ENCODE assay signal across 9 cellular contexts in genomic region chr15:41284425-41285177, GRCh38. TPM values are rescaled to one million over a fixed set of nuclear protein-coding genes. Genes with fewer than 3 reads are reported as not detected.
DNase-seq lines count a peak whose midpoint lies in the region; ATAC-seq and TF ChIP-seq lines count a peak whose summit lies in the region.
"Had no signal": no experiment of that assay in that cellular context is flagged by ENCODE, and none has a peak within 500 bp of the region (broad histone marks: within the 10 kb centered on the region; RNA-seq: fewer than 3 reads in every experiment).

No MANE protein-coding gene starts in this region.

- H3K27me3 ChIP-seq in hepatocyte: no peaks in the 10 kb centered on the region
- no peaks in the 10 kb centered on the region for H3K27me3 ChIP-seq in gastrocnemius medialis

- peak overlapping the region; percentile 90 for H3K4me2 ChIP-seq in hepatocyte

- no peaks in the 10 kb centered on the region for H3K9me3 ChIP-seq in hepatocyte (ENCODE audit: low read depth)
- H3K9me3 ChIP-seq in gastrocnemius medialis: no peaks in the 10 kb centered on the region

- peak; percentile 40 to 45 for ATAC-seq in gastrocnemius medialis

- no peak for TF ChIP-seq POLR2A in gastrocnemius medialis (IDR thresholded peaks at IDR 0.05)

- under 1% methylated on average over 20 of the region's 20 CpGs for WGBS in hepatocyte (ENCODE audit: low lambda C conversion rate, missing lambda C conversion rate)

- H3K4me3 ChIP-seq in hepatocyte: peak overlapping the region; percentile 46
- peak overlapping the region; percentile 93 to 98 (median 96) for H3K4me3 ChIP-seq in gastrocnemius medialis

- no peaks in the 10 kb centered on the region for H3K9me2 ChIP-seq in hepatocyte (replicated peaks; ENCODE audit: insufficient read depth)

- no peaks in the 10 kb centered on the region for H4K20me1 ChIP-seq in hepatocyte (ENCODE audit: insufficient read depth, poor library complexity, severe bottlenecking)

- H3K36me3 ChIP-seq in hepatocyte (replicated peaks; ENCODE audit: insufficient read depth, low read depth) (no peaks in the 10 kb centered on the region), gastrocnemius medialis (peaks cover 8 to 46% of the 10 kb centered on the region in 2 donors)

- H3K27ac ChIP-seq in angular gyrus (ENCODE audit: low read depth, low read length) (peak overlapping the region; percentile 80), hepatocyte (peak overlapping the region; percentile 88), gastrocnemius medialis (peak overlapping the region; percentile 94 to 99 (median 96))

- H3K4me1 ChIP-seq in hepatocyte (ENCODE audit: insufficient read depth) (no peaks in the 10 kb centered on the region), gastrocnemius medialis (peaks cover 19 to 34% of the 10 kb centered on the region in 2 donors)

- in situ Hi-C loops in KBM-7 (cut with MboI; ENCODE audit: low pct_unique_long_range_greater_than_20kb, low sequenced_read_pairs) (no loop called here), gastrocnemius medialis (cut with MboI; ENCODE audit: low sequenced_read_pairs in 4 of 4) (no loop called here), GM13976 (cut with MboI; ENCODE audit: low sequenced_read_pairs, unreplicated experiment) (no loop called here)

- peak overlapping the region; percentile 39 for H2AFZ ChIP-seq in hepatocyte

- peaks cover 53% of the 10 kb centered on the region for H3K79me2 ChIP-seq in hepatocyte

- intact Hi-C loops in gastrocnemius medialis (cut with DNase I; ENCODE audit: low total_unique reads): loop anchor here (1.0 to 5.0 kb wide), 3 partner anchors 48 to 133 kb away; partner anchors contain the start of genes CHP1, NUSAP1, OIP5 and RTF1

- DNase-seq in EL (peak; percentile 24), KBM-7 (peak; percentile 29), hepatocyte (ENCODE audit: low spot score) (peak; percentile 43), gastrocnemius medialis (peak; percentile 22 to 32), GF-D8 (lab: John Stamatoyannopoulos, UW) (no peak), COLO668 (lab: John Stamatoyannopoulos, UW; ENCODE audit: unreplicated experiment) (no peak), GM13976 (ENCODE audit: low spot score) (no peak)

- no peak for TF ChIP-seq CTCF in hepatocyte (IDR thresholded peaks at IDR 0.05; ENCODE audit: poor library complexity)
- TF ChIP-seq CTCF in gastrocnemius medialis (IDR thresholded peaks at IDR 0.05 in 4 of 5, conservative IDR thresholded peaks at IDR 0.05 in 1 of 5): no peak
- TF ChIP-seq CTCF in GM13976 (IDR thresholded peaks at IDR 0.05; ENCODE audit: borderline replicate concordance, control extremely low read depth, extremely low read depth, insufficient read depth, missing control alignments): no peak

RNA-seq across cellular contexts. Expression of gene OIP5, which starts 47.8 kb away (rescaled TPM):
- total RNA-seq in hepatocyte (1.8 and 11.8 TPM in 2 replicates), gastrocnemius medialis (1 to 10 TPM; 1.9 to 7.8 (median 4.0) TPM)
- polyA plus RNA-seq in hepatocyte: 3.3 and 3.6 TPM in 2 replicates

RNA-seq across cellular contexts. Expression of gene NUSAP1, which starts 48.1 kb away (rescaled TPM):
- total RNA-seq in hepatocyte (25.9 and 26.6 TPM in 2 replicates), gastrocnemius medialis (1 to 10 TPM; 1.8 to 4.1 (median 2.5) TPM)
- 20.2 and 29.2 TPM in 2 replicates for polyA plus RNA-seq in hepatocyte

RNA-seq across cellular contexts. Expression of gene CHP1, which starts 53.5 kb away (rescaled TPM):
- total RNA-seq in hepatocyte: 152 and 163 TPM in 2 replicates
- 30.8 and 39.0 TPM in 2 replicates for polyA plus RNA-seq in hepatocyte
- total RNA-seq in gastrocnemius medialis: 100 to 1,000 TPM; 208 to 293 (median 266) TPM

RNA-seq across cellular contexts. Expression of gene EXD1, which starts 54.0 kb away (rescaled TPM):
- total RNA-seq in hepatocyte (not detected in 2 replicates), gastrocnemius medialis (not detected)
- not detected in 2 replicates for polyA plus RNA-seq in hepatocyte
- total RNA-seq: activated CD8-positive, alpha-beta memory T cell treated with anti-CD3 and anti-CD28 coated beads for 36 hours had no signal

Comparison
In these comparisons a context has a peak if more than half of its experiments do, and no peak if none do; other contexts are left out.
1. DNase-seq: peak in EL (single experiment), KBM-7 (single experiment), hepatocyte (single experiment) and gastrocnemius medialis (2 of 2); none in GF-D8 (single experiment), COLO668 (single experiment) and GM13976 (single experiment).
2. Peak in every context shown above with its lines, with median percentiles within 50 percentile points of each other: H3K27ac ChIP-seq.